2 cellular contexts compared by ENCODE assay signal in genomic region chr4:182893490-182893889, GRCh38.
TF ChIP-seq lines count a peak whose summit lies in the region.

No MANE protein-coding gene starts in this region.

TF ChIP-seq in HepG2, 621 proteins besides CTCF, POLR2A, EP300 and RAD21 (continued from another document):
- TF ChIP-seq ZNF775 (CRISPR knock-in tag; IDR thresholded peaks at IDR 0.05; ENCODE audit: borderline replicate concordance) (no peak), ZNF713 (CRISPR knock-in tag; IDR thresholded peaks at IDR 0.05) (no peak), MTF1 (CRISPR knock-in tag; IDR thresholded peaks at IDR 0.05) (no peak), AGO2 (optimal IDR thresholded peaks at IDR 0.05; ENCODE audit: low read depth, low read length) (peak; percentile 37), ZBTB33 (CRISPR knock-in tag; IDR thresholded peaks at IDR 0.05) (0 out of 2 replicates have a peak, but pooled peaks have one; percentile 15), AKAP8 (CRISPR knock-in tag; IDR thresholded peaks at IDR 0.05) (no peak), REL (CRISPR knock-in tag; conservative IDR thresholded peaks at IDR 0.05) (no peak), SNAI1 (CRISPR knock-in tag; IDR thresholded peaks at IDR 0.05; ENCODE audit: borderline replicate concordance) (no peak), ZNF577 (CRISPR knock-in tag; IDR thresholded peaks at IDR 0.05; ENCODE audit: borderline replicate concordance, low read depth) (no peak), SMAD1 (CRISPR knock-in tag; IDR thresholded peaks at IDR 0.05; ENCODE audit: borderline replicate concordance, low read depth) (no peak), ZFP82 (CRISPR knock-in tag; IDR thresholded peaks at IDR 0.05; ENCODE audit: borderline replicate concordance) (no peak), ZFP62 (CRISPR knock-in tag; IDR thresholded peaks at IDR 0.05) (no peak), TOE1 (CRISPR knock-in tag; IDR thresholded peaks at IDR 0.05) (no peak), NONO (IDR thresholded peaks at IDR 0.05) (no peak), NONO (CRISPR knock-in tag; conservative IDR thresholded peaks at IDR 0.05) (no peak), KDM6A (CRISPR knock-in tag; IDR thresholded peaks at IDR 0.05; ENCODE audit: low read depth) (no peak), KLF15 (CRISPR knock-in tag; IDR thresholded peaks at IDR 0.05; ENCODE audit: borderline replicate concordance) (no peak), ELF4 (CRISPR knock-in tag; IDR thresholded peaks at IDR 0.05; ENCODE audit: borderline replicate concordance) (no peak), PHF8 (CRISPR knock-in tag; IDR thresholded peaks at IDR 0.05) (no peak), ADNP (CRISPR knock-in tag; IDR thresholded peaks at IDR 0.05) (no peak), ZNF264 (CRISPR knock-in tag; IDR thresholded peaks at IDR 0.05) (no peak), PAF1 (CRISPR knock-in tag; IDR thresholded peaks at IDR 0.05) (no peak)
- TF ChIP-seq, protein P1, sequence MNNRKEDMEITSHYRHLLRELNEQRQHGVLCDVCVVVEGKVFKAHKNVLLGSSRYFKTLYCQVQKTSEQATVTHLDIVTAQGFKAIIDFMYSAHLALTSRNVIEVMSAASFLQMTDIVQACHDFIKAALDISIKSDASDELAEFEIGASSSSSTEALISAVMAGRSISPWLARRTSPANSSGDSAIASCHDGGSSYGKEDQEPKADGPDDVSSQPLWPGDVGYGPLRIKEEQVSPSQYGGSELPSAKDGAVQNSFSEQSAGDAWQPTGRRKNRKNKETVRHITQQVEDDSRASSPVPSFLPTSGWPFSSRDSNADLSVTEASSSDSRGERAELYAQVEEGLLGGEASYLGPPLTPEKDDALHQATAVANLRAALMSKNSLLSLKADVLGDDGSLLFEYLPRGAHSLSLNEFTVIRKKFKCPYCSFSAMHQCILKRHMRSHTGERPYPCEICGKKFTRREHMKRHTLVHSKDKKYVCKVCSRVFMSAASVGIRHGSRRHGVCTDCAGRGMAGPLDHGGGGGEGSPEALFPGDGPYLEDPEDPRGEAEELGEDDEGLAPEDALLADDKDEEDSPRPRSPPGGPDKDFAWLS (CRISPR knock-in tag; IDR thresholded peaks at IDR 0.05; ENCODE audit: borderline replicate concordance): no peak
- TF ChIP-seq, protein P2, sequence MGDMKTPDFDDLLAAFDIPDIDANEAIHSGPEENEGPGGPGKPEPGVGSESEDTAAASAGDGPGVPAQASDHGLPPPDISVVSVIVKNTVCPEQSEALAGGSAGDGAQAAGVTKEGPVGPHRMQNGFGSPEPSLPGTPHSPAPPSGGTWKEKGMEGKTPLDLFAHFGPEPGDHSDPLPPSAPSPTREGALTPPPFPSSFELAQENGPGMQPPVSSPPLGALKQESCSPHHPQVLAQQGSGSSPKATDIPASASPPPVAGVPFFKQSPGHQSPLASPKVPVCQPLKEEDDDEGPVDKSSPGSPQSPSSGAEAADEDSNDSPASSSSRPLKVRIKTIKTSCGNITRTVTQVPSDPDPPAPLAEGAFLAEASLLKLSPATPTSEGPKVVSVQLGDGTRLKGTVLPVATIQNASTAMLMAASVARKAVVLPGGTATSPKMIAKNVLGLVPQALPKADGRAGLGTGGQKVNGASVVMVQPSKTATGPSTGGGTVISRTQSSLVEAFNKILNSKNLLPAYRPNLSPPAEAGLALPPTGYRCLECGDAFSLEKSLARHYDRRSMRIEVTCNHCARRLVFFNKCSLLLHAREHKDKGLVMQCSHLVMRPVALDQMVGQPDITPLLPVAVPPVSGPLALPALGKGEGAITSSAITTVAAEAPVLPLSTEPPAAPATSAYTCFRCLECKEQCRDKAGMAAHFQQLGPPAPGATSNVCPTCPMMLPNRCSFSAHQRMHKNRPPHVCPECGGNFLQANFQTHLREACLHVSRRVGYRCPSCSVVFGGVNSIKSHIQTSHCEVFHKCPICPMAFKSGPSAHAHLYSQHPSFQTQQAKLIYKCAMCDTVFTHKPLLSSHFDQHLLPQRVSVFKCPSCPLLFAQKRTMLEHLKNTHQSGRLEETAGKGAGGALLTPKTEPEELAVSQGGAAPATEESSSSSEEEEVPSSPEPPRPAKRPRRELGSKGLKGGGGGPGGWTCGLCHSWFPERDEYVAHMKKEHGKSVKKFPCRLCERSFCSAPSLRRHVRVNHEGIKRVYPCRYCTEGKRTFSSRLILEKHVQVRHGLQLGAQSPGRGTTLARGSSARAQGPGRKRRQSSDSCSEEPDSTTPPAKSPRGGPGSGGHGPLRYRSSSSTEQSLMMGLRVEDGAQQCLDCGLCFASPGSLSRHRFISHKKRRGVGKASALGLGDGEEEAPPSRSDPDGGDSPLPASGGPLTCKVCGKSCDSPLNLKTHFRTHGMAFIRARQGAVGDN (CRISPR knock-in tag; IDR thresholded peaks at IDR 0.05): peak; percentile 20; the same call in 1 of the 2 replicates
TF ChIP-seq in HepG2: peak in this region for 3.

TF ChIP-seq in neural cell, 6 proteins besides CTCF, POLR2A, EP300 and RAD21:
- TF ChIP-seq EZH2 (IDR thresholded peaks at IDR 0.05; ENCODE audit: borderline replicate concordance, insufficient read depth, low read length, poor library complexity, severe bottlenecking) (no peak), SMC3 (conservative IDR thresholded peaks at IDR 0.05; ENCODE audit: poor library complexity) (no peak), POLR2AphosphoS5 (IDR thresholded peaks at IDR 0.05) (no peak), TAF1 (IDR thresholded peaks at IDR 0.05; ENCODE audit: low read depth) (no peak)
- TF ChIP-seq, protein P3, sequence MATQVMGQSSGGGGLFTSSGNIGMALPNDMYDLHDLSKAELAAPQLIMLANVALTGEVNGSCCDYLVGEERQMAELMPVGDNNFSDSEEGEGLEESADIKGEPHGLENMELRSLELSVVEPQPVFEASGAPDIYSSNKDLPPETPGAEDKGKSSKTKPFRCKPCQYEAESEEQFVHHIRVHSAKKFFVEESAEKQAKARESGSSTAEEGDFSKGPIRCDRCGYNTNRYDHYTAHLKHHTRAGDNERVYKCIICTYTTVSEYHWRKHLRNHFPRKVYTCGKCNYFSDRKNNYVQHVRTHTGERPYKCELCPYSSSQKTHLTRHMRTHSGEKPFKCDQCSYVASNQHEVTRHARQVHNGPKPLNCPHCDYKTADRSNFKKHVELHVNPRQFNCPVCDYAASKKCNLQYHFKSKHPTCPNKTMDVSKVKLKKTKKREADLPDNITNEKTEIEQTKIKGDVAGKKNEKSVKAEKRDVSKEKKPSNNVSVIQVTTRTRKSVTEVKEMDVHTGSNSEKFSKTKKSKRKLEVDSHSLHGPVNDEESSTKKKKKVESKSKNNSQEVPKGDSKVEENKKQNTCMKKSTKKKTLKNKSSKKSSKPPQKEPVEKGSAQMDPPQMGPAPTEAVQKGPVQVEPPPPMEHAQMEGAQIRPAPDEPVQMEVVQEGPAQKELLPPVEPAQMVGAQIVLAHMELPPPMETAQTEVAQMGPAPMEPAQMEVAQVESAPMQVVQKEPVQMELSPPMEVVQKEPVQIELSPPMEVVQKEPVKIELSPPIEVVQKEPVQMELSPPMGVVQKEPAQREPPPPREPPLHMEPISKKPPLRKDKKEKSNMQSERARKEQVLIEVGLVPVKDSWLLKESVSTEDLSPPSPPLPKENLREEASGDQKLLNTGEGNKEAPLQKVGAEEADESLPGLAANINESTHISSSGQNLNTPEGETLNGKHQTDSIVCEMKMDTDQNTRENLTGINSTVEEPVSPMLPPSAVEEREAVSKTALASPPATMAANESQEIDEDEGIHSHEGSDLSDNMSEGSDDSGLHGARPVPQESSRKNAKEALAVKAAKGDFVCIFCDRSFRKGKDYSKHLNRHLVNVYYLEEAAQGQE (IDR thresholded peaks at IDR 0.05; ENCODE audit: borderline replicate concordance): no peak
